1 cellular context compared by ENCODE assay signal in genomic region chr12:27822076-27822712, GRCh38.
TF ChIP-seq lines count a peak whose summit lies in the region.

No MANE protein-coding gene starts in this region.

TF ChIP-seq in endothelial cell of umbilical vein, 7 proteins besides CTCF, POLR2A, EP300 and RAD21 (continued from another document):
- TF ChIP-seq FOS (IDR thresholded peaks at IDR 0.05; ENCODE audit: borderline replicate concordance, insufficient read depth, low read length), result peak; percentile 100
- TF ChIP-seq POLR2AphosphoS5 (IDR thresholded peaks at IDR 0.05; ENCODE audit: insufficient read depth, low read depth, low read length), result peak; percentile 65
- TF ChIP-seq JUN (IDR thresholded peaks at IDR 0.05; ENCODE audit: borderline replicate concordance, insufficient read depth, insufficient read length, low read depth), result peak; percentile 97
